In the genomic region with DNA sequence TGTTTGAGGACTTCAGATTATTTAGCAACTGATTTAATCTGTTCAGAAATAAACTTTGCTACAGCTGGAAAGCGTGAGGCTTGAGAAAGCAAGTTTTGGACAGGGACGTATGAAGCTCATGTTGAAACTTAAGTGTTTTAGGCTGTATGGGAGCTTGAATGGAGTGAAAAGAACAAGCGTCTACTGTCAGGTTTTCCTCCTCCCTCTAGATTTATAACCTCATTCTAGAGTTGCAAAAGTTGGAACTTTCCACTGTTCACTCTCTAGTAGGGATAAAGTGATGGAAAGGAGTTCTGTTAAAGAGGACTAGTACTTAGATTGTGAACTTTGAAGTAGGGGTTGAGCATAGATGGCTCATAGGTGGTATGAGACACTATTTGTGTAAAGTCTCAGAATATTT, we compare ENCODE assay signal across 8 cellular contexts. TPM values are rescaled to one million over a fixed set of nuclear protein-coding genes. Genes with fewer than 3 reads are reported as not detected.
DNase-seq lines count a peak whose midpoint lies in the region; ATAC-seq, FAIRE-seq and TF ChIP-seq lines count a peak whose summit lies in the region.

No MANE protein-coding gene starts in this region.

- H3K4me1 Mint-ChIP-seq in activated naive CD8-positive, alpha-beta T cell treated with anti-CD3 and anti-CD28 coated beads, Interleukin-2, amount 50 U/mL, for 24 hours: peaks cover 58% of the 10 kb centered on the region

- H3K4me1 ChIP-seq in kidney (ENCODE audit: control insufficient read depth in 1 of 2, insufficient read depth in 1 of 2, low read depth in 1 of 2, low read length in 2 of 2): peaks cover 6 to 15% of the 10 kb centered on the region in 2 donors

- H3K9me3 Mint-ChIP-seq in activated naive CD8-positive, alpha-beta T cell treated with anti-CD3 and anti-CD28 coated beads, Interleukin-2, amount 50 U/mL, for 24 hours: no peaks in the 10 kb centered on the region

- peak; percentile 5 for ATAC-seq in HG03460 (IDR thresholded peaks at IDR 0.05; ENCODE audit: unreplicated experiment)
- no peak for ATAC-seq in activated naive CD8-positive, alpha-beta T cell treated with anti-CD3 and anti-CD28 coated beads, Interleukin-2, amount 50 U/mL, for 24 hours
- ATAC-seq in HG02970 (IDR thresholded peaks at IDR 0.05; ENCODE audit: low FRiP score, unreplicated experiment): no peak

- no peaks in the 10 kb centered on the region for H3K9me3 ChIP-seq in kidney (ENCODE audit: control insufficient read depth in 1 of 2, low read length in 2 of 2)

- no peak for FAIRE-seq in kidney (lab: Jason Lieb, UNC)

- H3K9ac ChIP-seq in kidney (ENCODE audit: low read length in 2 of 2): peak overlapping the region; percentile 77 to 98

- peaks cover 25% of the 10 kb centered on the region for H3K36me3 Mint-ChIP-seq in activated naive CD8-positive, alpha-beta T cell treated with anti-CD3 and anti-CD28 coated beads, Interleukin-2, amount 50 U/mL, for 24 hours (ENCODE audit: low read depth)

- peak overlapping the region; percentile 93 for H3K27ac Mint-ChIP-seq in activated naive CD8-positive, alpha-beta T cell treated with anti-CD3 and anti-CD28 coated beads, Interleukin-2, amount 50 U/mL, for 24 hours

- intact Hi-C loops in kidney (cut with DNase I): no loop called here

- H3K4me3 ChIP-seq in kidney (ENCODE audit: low read length in 2 of 2): peak overlapping the region; percentile 91 to 97

- peak overlapping the region; percentile 94 for H3K4me3 Mint-ChIP-seq in activated naive CD8-positive, alpha-beta T cell treated with anti-CD3 and anti-CD28 coated beads, Interleukin-2, amount 50 U/mL, for 24 hours

- H3K27ac ChIP-seq in kidney (ENCODE audit: low read depth in 2 of 2, low read length in 2 of 2): peak overlapping the region in 1 of 2 donors; percentile 86

- DNase-seq in AG08395 (ENCODE audit: low spot score) (peak; percentile 5), kidney (no peak), stromal cell of bone marrow (ENCODE audit: low read depth) (peak; percentile 14), GM20000 (ENCODE audit: low spot score) (no peak), NCI-H2081 treated with DMSO at 0.1 percent for 48 hours (lab: John Stamatoyannopoulos, UW) (no peak)
- no peak for DNase-seq in activated naive CD8-positive, alpha-beta T cell treated with anti-CD3 and anti-CD28 coated beads, Interleukin-2, amount 50 U/mL, for 24 hours

- H3K27me3 Mint-ChIP-seq in activated naive CD8-positive, alpha-beta T cell treated with anti-CD3 and anti-CD28 coated beads, Interleukin-2, amount 50 U/mL, for 24 hours: no peaks in the 10 kb centered on the region

- no peaks in the 10 kb centered on the region for H3K36me3 ChIP-seq in kidney (ENCODE audit: control insufficient read depth in 1 of 2, insufficient read depth in 2 of 2, low read length in 2 of 2)

- TF ChIP-seq CTCF in kidney (IDR thresholded peaks at IDR 0.05; ENCODE audit: borderline replicate concordance, extremely low read depth, insufficient read depth) (no peak), GM20000 (IDR thresholded peaks at IDR 0.05; ENCODE audit: extremely low read depth, missing control alignments) (no peak)

RNA-seq across cellular contexts. Expression of a gene that starts 1.1 kb away (rescaled TPM):
- total RNA-seq in kidney: 35.6 TPM
- polyA plus RNA-seq in kidney (ENCODE audit: insufficient read depth, low read depth, low replicate concordance): 15.4 TPM

RNA-seq across cellular contexts. Expression of a gene that starts 49.3 kb away (rescaled TPM):
- 52.7 TPM for total RNA-seq in kidney
- polyA plus RNA-seq in kidney (ENCODE audit: insufficient read depth, low read depth, low replicate concordance): 122 TPM

RNA-seq across cellular contexts. Expression of a gene that starts 50.7 kb away (rescaled TPM):
- 6.4 TPM for total RNA-seq in kidney
- polyA plus RNA-seq in kidney (ENCODE audit: insufficient read depth, low read depth, low replicate concordance): 2.6 TPM

Comparison
In these comparisons a context has a peak if more than half of its experiments do, and no peak if none do; other contexts are left out.
1. DNase-seq: peak in AG08395 (single experiment) and stromal cell of bone marrow (single experiment); none in activated naive CD8-positive, alpha-beta T cell treated with anti-CD3 and anti-CD28 coated beads, Interleukin-2, amount 50 U/mL, for 24 hours (single experiment), kidney (single experiment), GM20000 (single experiment) and NCI-H2081 treated with DMSO at 0.1 percent for 48 hours (single experiment).